ENCODE assay signal across 1 cellular context in the genomic region with DNA sequence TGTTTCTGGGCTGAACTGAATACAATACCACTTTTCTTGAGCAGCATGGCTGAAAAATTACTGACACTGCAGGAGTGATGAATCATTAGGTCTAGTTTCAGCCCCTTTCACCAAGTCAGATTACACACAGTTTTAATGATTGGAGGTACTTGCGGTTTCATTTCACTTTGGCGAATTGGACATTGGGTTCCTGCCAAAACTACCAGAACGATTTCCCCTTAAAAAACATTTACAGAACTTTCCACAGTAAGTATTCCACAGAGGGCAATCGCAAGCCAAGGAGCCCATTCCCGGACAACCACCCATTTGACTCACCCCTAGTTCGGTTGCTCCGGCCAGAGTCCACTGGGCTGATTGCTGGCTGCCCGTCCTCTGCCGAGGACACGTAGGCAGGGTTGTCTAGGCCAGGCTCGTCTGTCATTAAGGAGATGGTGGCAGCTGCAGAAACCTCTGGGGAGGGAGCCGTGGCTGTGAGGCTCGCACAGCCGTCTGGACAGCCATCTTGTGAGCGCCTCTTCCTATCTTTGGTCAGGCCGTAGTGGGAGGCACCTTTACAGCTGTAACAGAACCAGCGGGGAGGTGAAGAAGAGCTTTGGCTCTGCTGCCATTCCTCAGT.
A peak's percentile ranks its signal among the peaks of the same experiment; 100 is the strongest.
TF ChIP-seq lines count a peak whose summit lies in the region.

No MANE protein-coding gene starts in this region.

TF ChIP-seq in HepG2, 621 proteins besides CTCF, POLR2A, EP300 and RAD21 (continued from another document):
- TF ChIP-seq, protein P1, sequence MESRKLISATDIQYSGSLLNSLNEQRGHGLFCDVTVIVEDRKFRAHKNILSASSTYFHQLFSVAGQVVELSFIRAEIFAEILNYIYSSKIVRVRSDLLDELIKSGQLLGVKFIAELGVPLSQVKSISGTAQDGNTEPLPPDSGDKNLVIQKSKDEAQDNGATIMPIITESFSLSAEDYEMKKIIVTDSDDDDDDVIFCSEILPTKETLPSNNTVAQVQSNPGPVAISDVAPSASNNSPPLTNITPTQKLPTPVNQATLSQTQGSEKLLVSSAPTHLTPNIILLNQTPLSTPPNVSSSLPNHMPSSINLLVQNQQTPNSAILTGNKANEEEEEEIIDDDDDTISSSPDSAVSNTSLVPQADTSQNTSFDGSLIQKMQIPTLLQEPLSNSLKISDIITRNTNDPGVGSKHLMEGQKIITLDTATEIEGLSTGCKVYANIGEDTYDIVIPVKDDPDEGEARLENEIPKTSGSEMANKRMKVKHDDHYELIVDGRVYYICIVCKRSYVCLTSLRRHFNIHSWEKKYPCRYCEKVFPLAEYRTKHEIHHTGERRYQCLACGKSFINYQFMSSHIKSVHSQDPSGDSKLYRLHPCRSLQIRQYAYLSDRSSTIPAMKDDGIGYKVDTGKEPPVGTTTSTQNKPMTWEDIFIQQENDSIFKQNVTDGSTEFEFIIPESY (CRISPR knock-in tag; IDR thresholded peaks at IDR 0.05) = 0 out of 2 replicates have a peak, but pooled peaks have one; percentile 19
- TF ChIP-seq, protein P2, sequence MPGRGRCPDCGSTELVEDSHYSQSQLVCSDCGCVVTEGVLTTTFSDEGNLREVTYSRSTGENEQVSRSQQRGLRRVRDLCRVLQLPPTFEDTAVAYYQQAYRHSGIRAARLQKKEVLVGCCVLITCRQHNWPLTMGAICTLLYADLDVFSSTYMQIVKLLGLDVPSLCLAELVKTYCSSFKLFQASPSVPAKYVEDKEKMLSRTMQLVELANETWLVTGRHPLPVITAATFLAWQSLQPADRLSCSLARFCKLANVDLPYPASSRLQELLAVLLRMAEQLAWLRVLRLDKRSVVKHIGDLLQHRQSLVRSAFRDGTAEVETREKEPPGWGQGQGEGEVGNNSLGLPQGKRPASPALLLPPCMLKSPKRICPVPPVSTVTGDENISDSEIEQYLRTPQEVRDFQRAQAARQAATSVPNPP (CRISPR knock-in tag; IDR thresholded peaks at IDR 0.05) = no peak
- TF ChIP-seq CENPX (CRISPR knock-in tag; IDR thresholded peaks at IDR 0.05) (no peak), ZNF431 (CRISPR knock-in tag; IDR thresholded peaks at IDR 0.05; ENCODE audit: borderline replicate concordance, low read depth) (no peak), CEBPB (IDR thresholded peaks at IDR 0.05; ENCODE audit: borderline replicate concordance, low read depth, low read length) (no peak), IRF2 (CRISPR knock-in tag; IDR thresholded peaks at IDR 0.05) (no peak), KAT8 (CRISPR knock-in tag; IDR thresholded peaks at IDR 0.05) (0 out of 2 replicates have a peak, but pooled peaks have one; percentile 46), ZNF180 (CRISPR knock-in tag; IDR thresholded peaks at IDR 0.05; ENCODE audit: borderline replicate concordance, low read depth) (no peak), XRCC5 (optimal IDR thresholded peaks at IDR 0.05; ENCODE audit: low read length) (peak; percentile 17), ESRRA (CRISPR knock-in tag; IDR thresholded peaks at IDR 0.05; ENCODE audit: low read depth) (no peak), HNF4A (CRISPR knock-in tag; IDR thresholded peaks at IDR 0.05) (peak; percentile 77), PTBP1 (IDR thresholded peaks at IDR 0.05; ENCODE audit: low read depth, low read length, poor library complexity, severe bottlenecking) (no peak), LCORL (IDR thresholded peaks at IDR 0.05) (no peak), LCORL (CRISPR knock-in tag; IDR thresholded peaks at IDR 0.05) (no peak), HNRNPLL (IDR thresholded peaks at IDR 0.05; ENCODE audit: low read depth, low read length, poor library complexity, severe bottlenecking) (no peak), ATAD3A (CRISPR knock-in tag; IDR thresholded peaks at IDR 0.05) (no peak), PCBP1 (IDR thresholded peaks at IDR 0.05; ENCODE audit: borderline replicate concordance, low read depth, low read length) (no peak), ZNF572 (CRISPR knock-in tag; IDR thresholded peaks at IDR 0.05) (0 out of 2 replicates have a peak, but pooled peaks have one; percentile 55), ZNF235 (CRISPR knock-in tag; IDR thresholded peaks at IDR 0.05; ENCODE audit: borderline replicate concordance) (no peak), ZSCAN21 (CRISPR knock-in tag; IDR thresholded peaks at IDR 0.05; ENCODE audit: borderline replicate concordance) (no peak), HOXA5 (CRISPR knock-in tag; IDR thresholded peaks at IDR 0.05) (no peak), ZNF776 (CRISPR knock-in tag; IDR thresholded peaks at IDR 0.05) (no peak), HNF4G (IDR thresholded peaks at IDR 0.05; ENCODE audit: borderline replicate concordance, low read depth, low read length) (peak; percentile 42), HNF4G (CRISPR knock-in tag; IDR thresholded peaks at IDR 0.05; ENCODE audit: borderline replicate concordance, low read depth) (no peak), ZNF432 (CRISPR knock-in tag; IDR thresholded peaks at IDR 0.05; ENCODE audit: borderline replicate concordance) (no peak), SMAD9 (CRISPR knock-in tag; IDR thresholded peaks at IDR 0.05) (no peak), SMYD3 (CRISPR knock-in tag; IDR thresholded peaks at IDR 0.05) (no peak), HDAC2 (CRISPR knock-in tag; IDR thresholded peaks at IDR 0.05) (no peak), ZNF260 (CRISPR knock-in tag; IDR thresholded peaks at IDR 0.05; ENCODE audit: borderline replicate concordance, low read depth) (no peak), ZNF839 (CRISPR knock-in tag; IDR thresholded peaks at IDR 0.05; ENCODE audit: borderline replicate concordance) (no peak), MYC (CRISPR knock-in tag; IDR thresholded peaks at IDR 0.05; ENCODE audit: borderline replicate concordance) (0 out of 2 replicates have a peak, but pooled peaks have one; percentile 23)
- TF ChIP-seq, protein P3, sequence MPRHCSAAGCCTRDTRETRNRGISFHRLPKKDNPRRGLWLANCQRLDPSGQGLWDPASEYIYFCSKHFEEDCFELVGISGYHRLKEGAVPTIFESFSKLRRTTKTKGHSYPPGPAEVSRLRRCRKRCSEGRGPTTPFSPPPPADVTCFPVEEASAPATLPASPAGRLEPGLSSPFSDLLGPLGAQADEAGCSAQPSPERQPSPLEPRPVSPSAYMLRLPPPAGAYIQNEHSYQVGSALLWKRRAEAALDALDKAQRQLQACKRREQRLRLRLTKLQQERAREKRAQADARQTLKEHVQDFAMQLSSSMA (CRISPR knock-in tag; IDR thresholded peaks at IDR 0.05) = no peak
- TF ChIP-seq, protein P4, sequence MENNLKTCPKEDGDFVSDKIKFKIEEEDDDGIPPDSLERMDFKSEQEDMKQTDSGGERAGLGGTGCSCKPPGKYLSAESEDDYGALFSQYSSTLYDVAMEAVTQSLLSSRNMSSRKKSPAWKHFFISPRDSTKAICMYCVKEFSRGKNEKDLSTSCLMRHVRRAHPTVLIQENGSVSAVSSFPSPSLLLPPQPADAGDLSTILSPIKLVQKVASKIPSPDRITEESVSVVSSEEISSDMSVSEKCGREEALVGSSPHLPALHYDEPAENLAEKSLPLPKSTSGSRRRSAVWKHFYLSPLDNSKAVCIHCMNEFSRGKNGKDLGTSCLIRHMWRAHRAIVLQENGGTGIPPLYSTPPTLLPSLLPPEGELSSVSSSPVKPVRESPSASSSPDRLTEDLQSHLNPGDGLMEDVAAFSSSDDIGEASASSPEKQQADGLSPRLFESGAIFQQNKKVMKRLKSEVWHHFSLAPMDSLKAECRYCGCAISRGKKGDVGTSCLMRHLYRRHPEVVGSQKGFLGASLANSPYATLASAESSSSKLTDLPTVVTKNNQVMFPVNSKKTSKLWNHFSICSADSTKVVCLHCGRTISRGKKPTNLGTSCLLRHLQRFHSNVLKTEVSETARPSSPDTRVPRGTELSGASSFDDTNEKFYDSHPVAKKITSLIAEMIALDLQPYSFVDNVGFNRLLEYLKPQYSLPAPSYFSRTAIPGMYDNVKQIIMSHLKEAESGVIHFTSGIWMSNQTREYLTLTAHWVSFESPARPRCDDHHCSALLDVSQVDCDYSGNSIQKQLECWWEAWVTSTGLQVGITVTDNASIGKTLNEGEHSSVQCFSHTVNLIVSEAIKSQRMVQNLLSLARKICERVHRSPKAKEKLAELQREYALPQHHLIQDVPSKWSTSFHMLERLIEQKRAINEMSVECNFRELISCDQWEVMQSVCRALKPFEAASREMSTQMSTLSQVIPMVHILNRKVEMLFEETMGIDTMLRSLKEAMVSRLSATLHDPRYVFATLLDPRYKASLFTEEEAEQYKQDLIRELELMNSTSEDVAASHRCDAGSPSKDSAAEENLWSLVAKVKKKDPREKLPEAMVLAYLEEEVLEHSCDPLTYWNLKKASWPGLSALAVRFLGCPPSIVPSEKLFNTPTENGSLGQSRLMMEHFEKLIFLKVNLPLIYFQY (CRISPR knock-in tag; IDR thresholded peaks at IDR 0.05; ENCODE audit: borderline replicate concordance) = no peak; the same call in 1 of the 2 replicates
- TF ChIP-seq, protein P5, sequence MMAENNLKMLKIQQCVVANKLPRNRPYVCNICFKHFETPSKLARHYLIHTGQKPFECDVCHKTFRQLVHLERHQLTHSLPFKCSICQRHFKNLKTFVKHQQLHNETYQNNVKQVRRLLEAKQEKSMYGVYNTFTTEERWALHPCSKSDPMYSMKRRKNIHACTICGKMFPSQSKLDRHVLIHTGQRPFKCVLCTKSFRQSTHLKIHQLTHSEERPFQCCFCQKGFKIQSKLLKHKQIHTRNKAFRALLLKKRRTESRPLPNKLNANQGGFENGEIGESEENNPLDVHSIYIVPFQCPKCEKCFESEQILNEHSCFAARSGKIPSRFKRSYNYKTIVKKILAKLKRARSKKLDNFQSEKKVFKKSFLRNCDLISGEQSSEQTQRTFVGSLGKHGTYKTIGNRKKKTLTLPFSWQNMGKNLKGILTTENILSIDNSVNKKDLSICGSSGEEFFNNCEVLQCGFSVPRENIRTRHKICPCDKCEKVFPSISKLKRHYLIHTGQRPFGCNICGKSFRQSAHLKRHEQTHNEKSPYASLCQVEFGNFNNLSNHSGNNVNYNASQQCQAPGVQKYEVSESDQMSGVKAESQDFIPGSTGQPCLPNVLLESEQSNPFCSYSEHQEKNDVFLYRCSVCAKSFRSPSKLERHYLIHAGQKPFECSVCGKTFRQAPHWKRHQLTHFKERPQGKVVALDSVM (CRISPR knock-in tag; IDR thresholded peaks at IDR 0.05) = no peak
- TF ChIP-seq, protein P6, sequence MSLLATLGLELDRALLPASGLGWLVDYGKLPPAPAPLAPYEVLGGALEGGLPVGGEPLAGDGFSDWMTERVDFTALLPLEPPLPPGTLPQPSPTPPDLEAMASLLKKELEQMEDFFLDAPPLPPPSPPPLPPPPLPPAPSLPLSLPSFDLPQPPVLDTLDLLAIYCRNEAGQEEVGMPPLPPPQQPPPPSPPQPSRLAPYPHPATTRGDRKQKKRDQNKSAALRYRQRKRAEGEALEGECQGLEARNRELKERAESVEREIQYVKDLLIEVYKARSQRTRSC (CRISPR knock-in tag; IDR thresholded peaks at IDR 0.05; ENCODE audit: low read depth) = no peak
- TF ChIP-seq, protein P7, sequence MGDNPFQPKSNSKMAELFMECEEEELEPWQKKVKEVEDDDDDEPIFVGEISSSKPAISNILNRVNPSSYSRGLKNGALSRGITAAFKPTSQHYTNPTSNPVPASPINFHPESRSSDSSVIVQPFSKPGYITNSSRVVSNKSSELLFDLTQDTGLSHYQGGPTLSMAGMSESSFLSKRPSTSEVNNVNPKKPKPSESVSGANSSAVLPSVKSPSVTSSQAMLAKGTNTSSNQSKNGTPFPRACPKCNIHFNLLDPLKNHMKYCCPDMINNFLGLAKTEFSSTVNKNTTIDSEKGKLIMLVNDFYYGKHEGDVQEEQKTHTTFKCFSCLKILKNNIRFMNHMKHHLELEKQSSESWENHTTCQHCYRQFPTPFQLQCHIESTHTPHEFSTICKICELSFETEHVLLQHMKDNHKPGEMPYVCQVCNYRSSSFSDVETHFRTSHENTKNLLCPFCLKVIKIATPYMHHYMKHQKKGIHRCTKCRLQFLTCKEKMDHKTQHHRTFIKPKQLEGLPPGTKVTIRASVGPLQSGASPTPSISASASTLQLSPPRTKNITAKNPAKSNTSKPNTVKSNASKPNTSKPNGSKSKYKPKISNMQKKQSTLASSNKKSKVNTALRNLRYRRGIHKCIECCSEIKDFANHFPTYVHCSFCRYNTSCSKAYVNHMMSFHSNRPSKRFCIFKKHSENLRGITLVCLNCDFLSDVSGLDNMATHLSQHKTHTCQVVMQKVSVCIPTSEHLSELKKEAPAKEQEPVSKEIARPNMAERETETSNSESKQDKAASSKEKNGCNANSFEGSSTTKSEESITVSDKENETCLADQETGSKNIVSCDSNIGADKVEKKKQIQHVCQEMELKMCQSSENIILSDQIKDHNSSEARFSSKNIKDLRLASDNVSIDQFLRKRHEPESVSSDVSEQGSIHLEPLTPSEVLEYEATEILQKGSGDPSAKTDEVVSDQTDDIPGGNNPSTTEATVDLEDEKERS (CRISPR knock-in tag; IDR thresholded peaks at IDR 0.05) = peak; percentile 72; the same call in 1 of the 2 replicates
- TF ChIP-seq, protein P8, sequence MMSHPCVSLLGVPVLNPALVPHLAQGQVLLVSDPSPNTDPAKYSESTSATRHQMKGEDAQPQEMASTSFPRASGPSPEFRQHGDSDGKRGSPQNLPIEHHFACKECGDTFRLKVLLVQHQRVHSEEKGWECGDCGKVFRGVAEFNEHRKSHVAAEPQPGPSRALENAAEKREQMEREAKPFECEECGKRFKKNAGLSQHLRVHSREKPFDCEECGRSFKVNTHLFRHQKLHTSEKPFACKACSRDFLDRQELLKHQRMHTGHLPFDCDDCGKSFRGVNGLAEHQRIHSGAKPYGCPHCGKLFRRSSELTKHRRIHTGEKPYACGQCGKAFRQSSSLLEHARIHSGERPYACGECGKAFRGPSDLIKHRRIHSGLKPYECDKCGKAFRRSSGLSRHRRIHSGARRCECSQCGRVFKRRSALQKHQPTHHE (CRISPR knock-in tag; IDR thresholded peaks at IDR 0.05; ENCODE audit: borderline replicate concordance) = 0 out of 2 replicates have a peak, but pooled peaks have one; percentile 27
- TF ChIP-seq, protein P9, sequence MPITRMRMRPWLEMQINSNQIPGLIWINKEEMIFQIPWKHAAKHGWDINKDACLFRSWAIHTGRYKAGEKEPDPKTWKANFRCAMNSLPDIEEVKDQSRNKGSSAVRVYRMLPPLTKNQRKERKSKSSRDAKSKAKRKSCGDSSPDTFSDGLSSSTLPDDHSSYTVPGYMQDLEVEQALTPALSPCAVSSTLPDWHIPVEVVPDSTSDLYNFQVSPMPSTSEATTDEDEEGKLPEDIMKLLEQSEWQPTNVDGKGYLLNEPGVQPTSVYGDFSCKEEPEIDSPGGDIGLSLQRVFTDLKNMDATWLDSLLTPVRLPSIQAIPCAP (CRISPR knock-in tag; IDR thresholded peaks at IDR 0.05; ENCODE audit: low read depth) = no peak
- TF ChIP-seq, protein P10, sequence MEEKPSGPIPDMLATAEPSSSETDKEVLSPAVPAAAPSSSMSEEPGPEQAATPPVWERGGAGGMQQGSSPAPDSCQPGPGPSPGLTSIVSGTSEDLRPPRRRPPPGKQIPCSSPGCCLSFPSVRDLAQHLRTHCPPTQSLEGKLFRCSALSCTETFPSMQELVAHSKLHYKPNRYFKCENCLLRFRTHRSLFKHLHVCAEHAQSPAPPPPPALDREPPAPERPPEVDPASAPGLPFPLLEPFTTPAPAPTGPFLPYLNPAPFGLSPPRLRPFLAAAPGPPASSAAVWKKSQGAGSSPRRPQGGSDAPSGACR (CRISPR knock-in tag; IDR thresholded peaks at IDR 0.05) = no peak
- TF ChIP-seq, protein P11, sequence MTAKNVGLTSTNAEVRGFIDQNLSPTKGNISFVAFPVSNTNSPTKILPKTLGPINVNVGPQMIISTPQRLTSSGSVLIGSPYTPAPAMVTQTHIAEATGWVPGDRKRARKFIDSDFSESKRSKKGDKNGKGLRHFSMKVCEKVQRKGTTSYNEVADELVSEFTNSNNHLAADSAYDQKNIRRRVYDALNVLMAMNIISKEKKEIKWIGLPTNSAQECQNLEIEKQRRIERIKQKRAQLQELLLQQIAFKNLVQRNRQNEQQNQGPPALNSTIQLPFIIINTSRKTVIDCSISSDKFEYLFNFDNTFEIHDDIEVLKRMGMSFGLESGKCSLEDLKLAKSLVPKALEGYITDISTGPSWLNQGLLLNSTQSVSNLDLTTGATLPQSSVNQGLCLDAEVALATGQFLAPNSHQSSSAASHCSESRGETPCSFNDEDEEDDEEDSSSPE (CRISPR knock-in tag; IDR thresholded peaks at IDR 0.05) = no peak
